18 cellular contexts compared by ENCODE assay signal in genomic region chr10:51729822-51730530, GRCh38.
"Had no signal": no experiment of that assay in that cellular context is flagged by ENCODE, and none has a peak within 500 bp of the region (broad histone marks: within the 10 kb centered on the region; RNA-seq: fewer than 3 reads in every experiment).

No MANE protein-coding gene starts in this region.

- H3K36me3 Mint-ChIP-seq: activated naive CD4-positive, alpha-beta T cell treated with anti-CD3 and anti-CD28 coated beads, Interleukin-2, amount 50 U/mL, for 72 hours; brain; immature natural killer cell; natural killer cell treated with Interleukin-12 subunit alpha and Interleukin-12 subunit beta and Interleukin-15 and Interleukin-18, amount 100 ng/mL, for 72 hours; stimulated activated memory B cell treated with anti-CD40 and anti-IgM and Interleukin-4, amounts not matched to agents 10 μg/mL and 1 μg/mL and 100 μg/mL, for 72 hours had no signal

- H3K4me1 ChIP-seq: parathyroid adenoma, vagina had no signal

- H3K4me1 Mint-ChIP-seq: immature natural killer cell; stimulated activated memory B cell treated with anti-CD40 and anti-IgM and Interleukin-4, amounts not matched to agents 10 μg/mL and 1 μg/mL and 100 μg/mL, for 72 hours had no signal

- FAIRE-seq: endometrium had no signal

- H3K36me3 ChIP-seq: left ventricle myocardium inferior, vagina had no signal

- H3K4me3 ChIP-seq: left ventricle myocardium inferior, smooth muscle cell, vagina had no signal

- H3K9me3 Mint-ChIP-seq: activated naive CD4-positive, alpha-beta T cell treated with anti-CD3 and anti-CD28 coated beads, Interleukin-2, amount 50 U/mL, for 72 hours; brain; dendritic cell treated with granulocyte-macrophage colony-stimulating factor and Interleukin-4, amounts not matched to agents 40 ng/mL and 50 ng/mL, for 4 days; immature natural killer cell; natural killer cell treated with Interleukin-12 subunit alpha and Interleukin-12 subunit beta and Interleukin-15 and Interleukin-18, amount 100 ng/mL, for 72 hours; stimulated activated memory B cell treated with anti-CD40 and anti-IgM and Interleukin-4, amounts not matched to agents 10 μg/mL and 1 μg/mL and 100 μg/mL, for 72 hours had no signal

- ATAC-seq: activated naive CD4-positive, alpha-beta T cell treated with anti-CD3 and anti-CD28 coated beads, Interleukin-2, amount 50 U/mL, for 72 hours; natural killer cell treated with Interleukin-12 subunit alpha and Interleukin-12 subunit beta and Interleukin-15 and Interleukin-18, amount 100 ng/mL, for 72 hours; sciatic nerve; stimulated activated memory B cell treated with anti-CD40 and anti-IgM and Interleukin-4, amounts not matched to agents 10 μg/mL and 1 μg/mL and 100 μg/mL, for 72 hours had no signal

- H3K9me3 ChIP-seq: left ventricle myocardium inferior, vagina had no signal

- DNase-seq: activated gamma-delta T cell treated with Interleukin-2 at 50 U/mL for 16 hours; activated T-cell treated with anti-CD3 and anti-CD28 coated beads, Interleukin-2, amount 50 U/mL, for 1 hour; aorta; effector CD4-positive, alpha-beta T cell; immature natural killer cell; left ventricle myocardium inferior; stimulated activated CD4-positive, alpha-beta T cell treated with anti-CD3 and anti-CD28 coated beads, Interleukin-15, amount 100 ng/mL, for 24 hours; trophoblast cell had no signal

- H3K27me3 Mint-ChIP-seq: brain; dendritic cell treated with granulocyte-macrophage colony-stimulating factor and Interleukin-4, amounts not matched to agents 40 ng/mL and 50 ng/mL, for 4 days; stimulated activated memory B cell treated with anti-CD40 and anti-IgM and Interleukin-4, amounts not matched to agents 10 μg/mL and 1 μg/mL and 100 μg/mL, for 72 hours had no signal

- H3K27me3 ChIP-seq: vagina had no signal

- H3K27ac Mint-ChIP-seq: activated naive CD4-positive, alpha-beta T cell treated with anti-CD3 and anti-CD28 coated beads, Interleukin-2, amount 50 U/mL, for 72 hours; dendritic cell treated with granulocyte-macrophage colony-stimulating factor and Interleukin-4, amounts not matched to agents 40 ng/mL and 50 ng/mL, for 4 days; immature natural killer cell; natural killer cell treated with Interleukin-12 subunit alpha and Interleukin-12 subunit beta and Interleukin-15 and Interleukin-18, amount 100 ng/mL, for 72 hours; stimulated activated memory B cell treated with anti-CD40 and anti-IgM and Interleukin-4, amounts not matched to agents 10 μg/mL and 1 μg/mL and 100 μg/mL, for 72 hours had no signal

- H3K4me3 Mint-ChIP-seq: brain; dendritic cell treated with granulocyte-macrophage colony-stimulating factor and Interleukin-4, amounts not matched to agents 40 ng/mL and 50 ng/mL, for 4 days; immature natural killer cell; natural killer cell treated with Interleukin-12 subunit alpha and Interleukin-12 subunit beta and Interleukin-15 and Interleukin-18, amount 100 ng/mL, for 72 hours; stimulated activated memory B cell treated with anti-CD40 and anti-IgM and Interleukin-4, amounts not matched to agents 10 μg/mL and 1 μg/mL and 100 μg/mL, for 72 hours had no signal

- H3K27ac ChIP-seq: left ventricle myocardium inferior, parathyroid adenoma, vagina had no signal
